1 cellular context compared by ENCODE assay signal in the genomic region with DNA sequence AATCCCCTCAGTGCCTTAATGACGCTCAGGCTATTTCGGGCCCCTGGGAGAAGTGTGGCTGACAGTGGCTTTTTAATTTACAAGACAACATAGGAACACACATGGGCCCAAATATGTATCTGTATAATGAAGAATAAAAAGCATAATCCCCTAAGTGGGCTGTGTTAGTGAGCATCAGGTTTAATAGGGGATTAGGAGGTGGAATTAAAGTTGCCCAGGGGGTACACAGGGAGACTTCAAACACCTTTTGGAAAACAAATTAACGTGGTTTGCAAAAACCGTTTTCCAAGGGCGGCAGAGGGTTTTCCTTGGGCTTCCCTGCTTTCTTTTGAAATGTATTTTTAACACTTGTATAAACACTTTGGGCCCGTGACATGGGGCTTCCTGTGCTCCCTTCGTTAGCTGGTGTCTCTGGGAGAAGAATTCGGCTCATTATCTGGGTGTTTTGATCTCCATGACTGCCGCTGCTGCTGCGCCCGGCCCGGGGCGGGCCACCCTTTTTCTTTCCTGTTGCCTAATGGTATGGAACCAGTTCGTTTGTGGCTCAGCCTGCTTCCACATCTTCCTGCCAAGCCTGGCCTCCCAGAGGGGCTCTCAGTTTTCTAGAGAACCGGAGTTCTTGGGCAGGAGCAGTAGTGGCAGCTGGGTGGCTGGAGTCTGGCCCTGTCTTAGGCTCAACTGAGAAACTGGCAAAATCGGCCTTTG.
TF ChIP-seq lines count a peak whose summit lies in the region.

No MANE protein-coding gene starts in this region.

TF ChIP-seq in WTC11, 78 proteins besides CTCF, POLR2A, EP300 and RAD21 (continued from another document):
- TF ChIP-seq, protein P1, sequence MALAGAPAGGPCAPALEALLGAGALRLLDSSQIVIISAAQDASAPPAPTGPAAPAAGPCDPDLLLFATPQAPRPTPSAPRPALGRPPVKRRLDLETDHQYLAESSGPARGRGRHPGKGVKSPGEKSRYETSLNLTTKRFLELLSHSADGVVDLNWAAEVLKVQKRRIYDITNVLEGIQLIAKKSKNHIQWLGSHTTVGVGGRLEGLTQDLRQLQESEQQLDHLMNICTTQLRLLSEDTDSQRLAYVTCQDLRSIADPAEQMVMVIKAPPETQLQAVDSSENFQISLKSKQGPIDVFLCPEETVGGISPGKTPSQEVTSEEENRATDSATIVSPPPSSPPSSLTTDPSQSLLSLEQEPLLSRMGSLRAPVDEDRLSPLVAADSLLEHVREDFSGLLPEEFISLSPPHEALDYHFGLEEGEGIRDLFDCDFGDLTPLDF (CRISPR knock-in tag; IDR thresholded peaks at IDR 0.05) = no peak
- TF ChIP-seq, protein P2, sequence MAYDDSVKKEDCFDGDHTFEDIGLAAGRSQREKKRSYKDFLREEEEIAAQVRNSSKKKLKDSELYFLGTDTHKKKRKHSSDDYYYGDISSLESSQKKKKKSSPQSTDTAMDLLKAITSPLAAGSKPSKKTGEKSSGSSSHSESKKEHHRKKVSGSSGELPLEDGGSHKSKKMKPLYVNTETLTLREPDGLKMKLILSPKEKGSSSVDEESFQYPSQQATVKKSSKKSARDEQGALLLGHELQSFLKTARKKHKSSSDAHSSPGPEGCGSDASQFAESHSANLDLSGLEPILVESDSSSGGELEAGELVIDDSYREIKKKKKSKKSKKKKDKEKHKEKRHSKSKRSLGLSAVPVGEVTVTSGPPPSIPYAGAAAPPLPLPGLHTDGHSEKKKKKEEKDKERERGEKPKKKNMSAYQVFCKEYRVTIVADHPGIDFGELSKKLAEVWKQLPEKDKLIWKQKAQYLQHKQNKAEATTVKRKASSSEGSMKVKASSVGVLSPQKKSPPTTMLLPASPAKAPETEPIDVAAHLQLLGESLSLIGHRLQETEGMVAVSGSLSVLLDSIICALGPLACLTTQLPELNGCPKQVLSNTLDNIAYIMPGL (CRISPR knock-in tag; IDR thresholded peaks at IDR 0.05) = no peak
- TF ChIP-seq FOXP1 (CRISPR knock-in tag; IDR thresholded peaks at IDR 0.05; ENCODE audit: borderline replicate concordance) (no peak), RELA (CRISPR knock-in tag; IDR thresholded peaks at IDR 0.05; ENCODE audit: borderline replicate concordance) (no peak), TCF7 (CRISPR knock-in tag; IDR thresholded peaks at IDR 0.05; ENCODE audit: low read depth) (no peak), TEAD1 (CRISPR knock-in tag; IDR thresholded peaks at IDR 0.05) (no peak)
- TF ChIP-seq, protein P3, sequence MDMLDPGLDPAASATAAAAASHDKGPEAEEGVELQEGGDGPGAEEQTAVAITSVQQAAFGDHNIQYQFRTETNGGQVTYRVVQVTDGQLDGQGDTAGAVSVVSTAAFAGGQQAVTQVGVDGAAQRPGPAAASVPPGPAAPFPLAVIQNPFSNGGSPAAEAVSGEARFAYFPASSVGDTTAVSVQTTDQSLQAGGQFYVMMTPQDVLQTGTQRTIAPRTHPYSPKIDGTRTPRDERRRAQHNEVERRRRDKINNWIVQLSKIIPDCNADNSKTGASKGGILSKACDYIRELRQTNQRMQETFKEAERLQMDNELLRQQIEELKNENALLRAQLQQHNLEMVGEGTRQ (CRISPR knock-in tag; IDR thresholded peaks at IDR 0.05) = no peak
